4 cellular contexts compared by ENCODE assay signal in genomic region chrX:21853578-21853977, GRCh38.
A peak's percentile ranks its signal among the peaks of the same experiment; 100 is the strongest.
TF ChIP-seq lines count a peak whose summit lies in the region.

No MANE protein-coding gene starts in this region.

TF ChIP-seq in A549, 52 proteins besides CTCF, POLR2A, EP300 and RAD21:
- TF ChIP-seq MAFK (IDR thresholded peaks at IDR 0.05; ENCODE audit: partially characterized antibody) = peak; percentile 50
- no peak for TF ChIP-seq MYC (IDR thresholded peaks at IDR 0.05; ENCODE audit: borderline replicate concordance, low read length)

TF ChIP-seq in HCT116, 20 proteins besides CTCF, POLR2A, EP300 and RAD21:
- TF ChIP-seq REST (IDR thresholded peaks at IDR 0.05; ENCODE audit: low read depth) (no peak), EZH2 (IDR thresholded peaks at IDR 0.05) (no peak), SRF (IDR thresholded peaks at IDR 0.05; ENCODE audit: low read depth) (no peak), JUND (IDR thresholded peaks at IDR 0.05) (no peak), CBX3 (IDR thresholded peaks at IDR 0.05; ENCODE audit: low read depth) (no peak)

TF ChIP-seq in IMR-90, 13 proteins besides CTCF, POLR2A, EP300 and RAD21:
- no peak for TF ChIP-seq FOS (IDR thresholded peaks at IDR 0.05; ENCODE audit: low read depth, low read length)
- no peak for TF ChIP-seq BHLHE40 (IDR thresholded peaks at IDR 0.05; ENCODE audit: low read depth, low read length)
- no peak for TF ChIP-seq CEBPB (IDR thresholded peaks at IDR 0.05; ENCODE audit: low read depth, low read length)
- peak; percentile 56 for TF ChIP-seq MAFK (IDR thresholded peaks at IDR 0.05; ENCODE audit: low read depth, low read length)
- TF ChIP-seq SMC3 (IDR thresholded peaks at IDR 0.05; ENCODE audit: low read depth, low read length) = no peak
- TF ChIP-seq CHD1 (IDR thresholded peaks at IDR 0.05; ENCODE audit: low read depth, low read length) = no peak

TF ChIP-seq in K562, 482 proteins besides CTCF, POLR2A, EP300 and RAD21:
- TF ChIP-seq C11orf30 (IDR thresholded peaks at IDR 0.05; ENCODE audit: low read depth) (peak; percentile 48), MAZ (CRISPR knock-in tag; conservative IDR thresholded peaks at IDR 0.05 in 1 of 2, IDR thresholded peaks at IDR 0.05 in 1 of 2) (no peak), SMARCA5 (IDR thresholded peaks at IDR 0.05) (no peak), TAF1 (IDR thresholded peaks at IDR 0.05; ENCODE audit: control insufficient read depth, extremely low read depth, insufficient read depth, low read length, severe bottlenecking) (no peak), ZNF316 (IDR thresholded peaks at IDR 0.05) (peak; percentile 65), CHD1 (IDR thresholded peaks at IDR 0.05; ENCODE audit: low read length) (no peak), PCBP2 (IDR thresholded peaks at IDR 0.05; ENCODE audit: low read depth, low read length, poor library complexity, severe bottlenecking) (no peak), KLF10 (CRISPR knock-in tag; IDR thresholded peaks at IDR 0.05) (no peak)
TF ChIP-seq in K562: peak in this region for 2.
